ENCODE assay signal across 28 cellular contexts in genomic region chr17:67143318-67143717, GRCh38.
"Had no signal": no experiment of that assay in that cellular context is flagged by ENCODE, and none has a peak within 500 bp of the region (broad histone marks: within the 10 kb centered on the region; RNA-seq: fewer than 3 reads in every experiment).

No MANE protein-coding gene starts in this region.

- H3K4me3 Mint-ChIP-seq: dendritic cell treated with granulocyte-macrophage colony-stimulating factor and Interleukin-4, amounts not matched to agents 40 ng/mL and 50 ng/mL, for 4 days; effector memory CD8-positive, alpha-beta T cell; endodermal cell had no signal

- H3K27me3 Mint-ChIP-seq: dendritic cell treated with granulocyte-macrophage colony-stimulating factor and Interleukin-4, amounts not matched to agents 40 ng/mL and 50 ng/mL, for 4 days; effector memory CD8-positive, alpha-beta T cell had no signal

- DNase-seq: colonic mucosa; cortex of kidney; dermis blood vessel endothelial cell; dorsolateral prefrontal cortex; effector CD4-positive, alpha-beta T cell; effector CD8-positive, alpha-beta T cell; effector memory CD4-positive, alpha-beta T cell; effector memory CD8-positive, alpha-beta T cell; endodermal cell; erythroblast; esophagus squamous epithelium; foreskin keratinocyte; foreskin melanocyte; gastrocnemius medialis; glutamatergic neuron; head of caudate nucleus; heart left ventricle; heart right ventricle had no signal

- H3K27me3 ChIP-seq: colonic mucosa, dorsolateral prefrontal cortex, esophagus muscularis mucosa, esophagus squamous epithelium, foreskin keratinocyte, gastrocnemius medialis, gastroesophageal sphincter, heart left ventricle, heart right ventricle had no signal

- H3K27ac ChIP-seq: colonic mucosa, coronary artery, dorsolateral prefrontal cortex, epithelial cell of prostate, esophagus muscularis mucosa, esophagus squamous epithelium, foreskin keratinocyte, gastrocnemius medialis, gastroesophageal sphincter, heart left ventricle, heart right ventricle had no signal

- H3K4me3 ChIP-seq: colonic mucosa, coronary artery, dorsolateral prefrontal cortex, esophagus muscularis mucosa, esophagus squamous epithelium, gastrocnemius medialis, gastroesophageal sphincter, heart left ventricle, heart right ventricle had no signal

- H3K9me3 ChIP-seq: colonic mucosa, esophagus muscularis mucosa, esophagus squamous epithelium, gastrocnemius medialis had no signal

- H3K4me1 ChIP-seq: colonic mucosa, esophagus muscularis mucosa, esophagus squamous epithelium, gastrocnemius medialis, gastroesophageal sphincter had no signal

- H3K27ac Mint-ChIP-seq: dendritic cell treated with granulocyte-macrophage colony-stimulating factor and Interleukin-4, amounts not matched to agents 40 ng/mL and 50 ng/mL, for 4 days; endodermal cell had no signal

- H3K9me3 Mint-ChIP-seq: dendritic cell treated with granulocyte-macrophage colony-stimulating factor and Interleukin-4, amounts not matched to agents 40 ng/mL and 50 ng/mL, for 4 days; effector memory CD8-positive, alpha-beta T cell had no signal

- ATAC-seq: effector memory CD8-positive, alpha-beta T cell; esophagus mucosa; foreskin keratinocyte; gastrocnemius medialis; gastroesophageal sphincter; heart left ventricle; heart right ventricle had no signal

- FAIRE-seq: colon, endometrium, endothelial cell of umbilical vein, frontal cortex had no signal
